In genomic region chr1:21596179-21596578, GRCh38 we compare ENCODE assay signal across 14 cellular contexts.
"Had no signal": no experiment of that assay in that cellular context is flagged by ENCODE, and none has a peak within 500 bp of the region (broad histone marks: within the 10 kb centered on the region; RNA-seq: fewer than 3 reads in every experiment).

No MANE protein-coding gene starts in this region.

- H3K27me3 ChIP-seq: colonic mucosa had no signal

- H3K4me3 ChIP-seq: colonic mucosa, esophagus squamous epithelium, gastrocnemius medialis, heart right ventricle, left lung, lower lobe of right lung, mucosa of descending colon had no signal

- H3K9me3 ChIP-seq: colonic mucosa, esophagus squamous epithelium, gastrocnemius medialis, heart right ventricle, left lung, lower lobe of right lung, mucosa of descending colon had no signal

- DNase-seq: cortex of kidney; effector CD8-positive, alpha-beta T cell; esophagus squamous epithelium; gastrocnemius medialis had no signal

- H3K36me3 ChIP-seq: colonic mucosa, esophagus squamous epithelium, gastrocnemius medialis, heart right ventricle, left lung had no signal

- ATAC-seq: effector memory CD8-positive, alpha-beta T cell; gastrocnemius medialis; lower lobe of right lung had no signal

- H3K27ac ChIP-seq: colonic mucosa, epithelial cell of prostate, esophagus squamous epithelium, gastrocnemius medialis, heart right ventricle, left lung, lower lobe of right lung had no signal

- H3K4me1 ChIP-seq: colonic mucosa, gastrocnemius medialis, heart right ventricle, left lung, lower lobe of right lung had no signal

- FAIRE-seq: endometrium, islet of Langerhans, keratinocyte had no signal
